Comparison of ENCODE assay signal across 1 cellular context in genomic region chr1:77280962-77281361, GRCh38.
TF ChIP-seq lines count a peak whose summit lies in the region.

No MANE protein-coding gene starts in this region.

TF ChIP-seq in GM23338, 12 proteins besides CTCF, POLR2A, EP300 and RAD21 (continued from another document):
- TF ChIP-seq ZNF462 (CRISPR knock-in tag; IDR thresholded peaks at IDR 0.05) (no peak), POLR2AphosphoS5 (IDR thresholded peaks at IDR 0.05; ENCODE audit: low read depth) (no peak), ZNF114 (CRISPR knock-in tag; IDR thresholded peaks at IDR 0.05) (no peak), CREB1 (CRISPR knock-in tag; IDR thresholded peaks at IDR 0.05; ENCODE audit: low read depth) (no peak), STAT1 (IDR thresholded peaks at IDR 0.05; ENCODE audit: unreplicated experiment) (no peak), EZH2phosphoT487 (IDR thresholded peaks at IDR 0.05; ENCODE audit: unreplicated experiment) (no peak), ETS1 (IDR thresholded peaks at IDR 0.05) (no peak)
